ENCODE assay signal across 14 cellular contexts in the genomic region with DNA sequence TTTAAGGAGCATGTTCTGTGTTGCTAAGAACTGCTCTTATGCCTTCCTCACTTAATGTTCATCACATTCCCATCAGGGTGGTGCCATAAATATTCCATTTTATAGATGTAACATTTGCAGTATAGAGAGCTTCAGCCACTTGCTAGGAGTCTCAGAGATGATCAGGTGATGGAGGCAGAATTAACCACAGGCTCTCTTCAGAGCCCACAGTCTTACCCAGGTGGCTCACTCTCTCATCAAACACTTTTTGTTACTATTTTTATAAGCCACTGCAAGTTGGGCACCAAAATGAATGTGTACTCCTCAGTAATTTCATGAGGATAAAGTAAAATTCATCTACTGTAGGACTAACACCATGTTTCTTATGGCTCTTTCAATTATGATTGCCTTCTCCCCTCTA.
DNase-seq lines count a peak whose midpoint lies in the region; ATAC-seq and TF ChIP-seq lines count a peak whose summit lies in the region.
"Had no signal": no experiment of that assay in that cellular context is flagged by ENCODE, and none has a peak within 500 bp of the region (broad histone marks: within the 10 kb centered on the region; RNA-seq: fewer than 3 reads in every experiment).

No MANE protein-coding gene starts in this region.

- H3K36me3 ChIP-seq in Caco-2 (ENCODE audit: control insufficient read depth, insufficient read depth, low read length) (no peaks in the 10 kb centered on the region), MM.1S (replicated peaks; ENCODE audit: insufficient read depth, low read length) (no peaks in the 10 kb centered on the region), trophoblast cell (ENCODE audit: control insufficient read depth in 1 of 2, insufficient read depth in 2 of 2, low read length in 2 of 2) (no peaks in the 10 kb centered on the region)
- H3K36me3 ChIP-seq: BLaER1 had no signal

- no peaks in the 10 kb centered on the region; the same call in 1 of the 2 replicates for H3F3A ChIP-seq in MM.1S (ENCODE audit: insufficient read depth, low read length)

- CTCF ChIA-PET in Caco-2 (lab: Charles Lee) = no interaction called here

- intact Hi-C loops in Caco-2 (cut with micrococcal nuclease; ENCODE audit: unreplicated experiment) = loop anchor here (5.0 kb wide), 1 partner anchor 345 kb away; no protein-coding TSS in a partner anchor

- H3K23ac ChIP-seq in trophoblast cell (ENCODE audit: low read length) = no peak overlapping the region

- H2BK12ac ChIP-seq in trophoblast cell (ENCODE audit: low read length) = peak overlapping the region; percentile 35

- H3K4me2 ChIP-seq in MM.1S (ENCODE audit: low read depth, low read length) (peak overlapping the region; percentile 2; the same call in 1 of the 2 replicates), trophoblast cell (ENCODE audit: low read length) (no peak overlapping the region)
- H3K4me2 ChIP-seq: BLaER1 had no signal

- no peak overlapping the region for H4K8ac ChIP-seq in trophoblast cell (ENCODE audit: low read depth, low read length)

- H3K9ac ChIP-seq in MM.1S (ENCODE audit: low read length) (no peak overlapping the region), trophoblast cell (ENCODE audit: low read length) (no peak overlapping the region)
- H3K9ac ChIP-seq: BLaER1 had no signal

- H3K4me1 ChIP-seq in Caco-2 (peaks cover 19% of the 10 kb centered on the region), MM.1S (ENCODE audit: low read length) (peaks cover 19% of the 10 kb centered on the region), trophoblast cell (ENCODE audit: control insufficient read depth in 1 of 2, insufficient read depth in 2 of 2, low read length in 2 of 2) (peaks cover 3 to 7% of the 10 kb centered on the region in 2 experiments)
- H3K4me1 ChIP-seq: BLaER1 had no signal

- BruUV-seq in Caco-2 (replicated peaks; lab: Mats Ljungman, UMichigan) = no TSS peak

- no peak overlapping the region for H4K12ac ChIP-seq in trophoblast cell (ENCODE audit: low read depth, low read length)

- no peak overlapping the region for H3K4me3 Mint-ChIP-seq in Caco-2 (ENCODE audit: unreplicated experiment)
- H3K4me3 Mint-ChIP-seq: CD14-positive monocyte; CD4-positive, alpha-beta memory T cell; H9 had no signal

- peaks cover 8% of the 10 kb centered on the region for H3K79me1 ChIP-seq in trophoblast cell (ENCODE audit: low read length)

- H3K9me2 ChIP-seq in MM.1S (replicated peaks; ENCODE audit: insufficient read depth, low read length) = no peaks in the 10 kb centered on the region

- peak overlapping the region; percentile 33 for H3K27ac Mint-ChIP-seq in Caco-2 (ENCODE audit: unreplicated experiment)
- H3K27ac Mint-ChIP-seq: CD14-positive monocyte; CD4-positive, alpha-beta memory T cell; H9 had no signal

- DNase-seq in Caco-2 (no peak), MM.1S (peak; percentile 56), epithelial cell of prostate (ENCODE audit: low read depth, low spot score) (no peak), trophoblast cell (no peak), NCI-H2081 treated with DMSO at 0.1 percent for 48 hours (lab: John Stamatoyannopoulos, UW) (no peak), DMS153 (lab: John Stamatoyannopoulos, UW) (no peak)
- DNase-seq: 8988T; Calu3; CD4-positive, alpha-beta memory T cell; H9 had no signal

- H3K4me3 ChIP-seq in Caco-2 (ENCODE audit: low read depth, low read length) = no peak overlapping the region
- no peak overlapping the region for H3K4me3 ChIP-seq in MM.1S (ENCODE audit: low read length)
- H3K4me3 ChIP-seq in trophoblast cell (ENCODE audit: low read depth, low read length) = no peak overlapping the region
- H3K4me3 ChIP-seq: BLaER1 had no signal

- H2BK5ac ChIP-seq in trophoblast cell (ENCODE audit: low read depth, low read length, poor library complexity) = no peak overlapping the region

- H3K9me3 Mint-ChIP-seq in Caco-2 (ENCODE audit: unreplicated experiment) = no peaks in the 10 kb centered on the region
- H3K9me3 Mint-ChIP-seq: H9 had no signal

- H3K27me3 Mint-ChIP-seq in Caco-2 (ENCODE audit: insufficient read depth, unreplicated experiment) = no peaks in the 10 kb centered on the region
- H3K27me3 Mint-ChIP-seq: CD4-positive, alpha-beta memory T cell had no signal

- peaks cover 28% of the 10 kb centered on the region for H3K4me1 Mint-ChIP-seq in Caco-2 (ENCODE audit: low read depth, unreplicated experiment)
- H3K4me1 Mint-ChIP-seq: CD14-positive monocyte had no signal

- ATAC-seq in HG03342 (IDR thresholded peaks at IDR 0.05; ENCODE audit: unreplicated experiment) = no peak

- H3K9me3 ChIP-seq in Caco-2 = no peaks in the 10 kb centered on the region
- no peaks in the 10 kb centered on the region for H3K9me3 ChIP-seq in MM.1S (replicated peaks; ENCODE audit: insufficient read depth, low read length)
- no peaks in the 10 kb centered on the region for H3K9me3 ChIP-seq in trophoblast cell (ENCODE audit: insufficient read depth, low read depth, low read length)
- H3K9me3 ChIP-seq: BLaER1 had no signal

- peak overlapping the region; percentile 12; the same call in 1 of the 2 replicates for H3K27ac ChIP-seq in MM.1S (ENCODE audit: low read length)
- peak overlapping the region; percentile 51 for H3K27ac ChIP-seq in epithelial cell of prostate
- no peak overlapping the region for H3K27ac ChIP-seq in trophoblast cell (ENCODE audit: low read depth, low read length)
- H3K27ac ChIP-seq: BLaER1, HL-60 had no signal

- H2BK120ac ChIP-seq in trophoblast cell (ENCODE audit: insufficient read depth, low read length, poor library complexity) = no peak overlapping the region

- H3K14ac ChIP-seq in trophoblast cell (ENCODE audit: low read length) = no peak overlapping the region

- H3K27me3 ChIP-seq in Caco-2 (replicated peaks; ENCODE audit: control insufficient read depth, insufficient read depth, low read length) = no peaks in the 10 kb centered on the region
- no peaks in the 10 kb centered on the region for H3K27me3 ChIP-seq in MM.1S (replicated peaks; ENCODE audit: insufficient read depth, low read length)
- no peaks in the 10 kb centered on the region for H3K27me3 ChIP-seq in trophoblast cell (ENCODE audit: insufficient read depth, low read length)
- H3K27me3 ChIP-seq: BLaER1 had no signal

- no peaks in the 10 kb centered on the region for H3K36me3 Mint-ChIP-seq in Caco-2 (ENCODE audit: insufficient read depth, unreplicated experiment)
- H3K36me3 Mint-ChIP-seq: CD14-positive monocyte; CD4-positive, alpha-beta memory T cell had no signal

- H2AFZ ChIP-seq in MM.1S (ENCODE audit: low read length) (no peak overlapping the region), trophoblast cell (ENCODE audit: insufficient read depth, low read length, poor library complexity) (no peak overlapping the region)

- no peak overlapping the region for H3K18ac ChIP-seq in trophoblast cell (ENCODE audit: low read length)

- H3K79me2 ChIP-seq in MM.1S (ENCODE audit: low read length) (no peaks in the 10 kb centered on the region), trophoblast cell (ENCODE audit: control insufficient read depth, insufficient read depth, low read length, poor library complexity) (no peaks in the 10 kb centered on the region)

- TF ChIP-seq CTCF in Caco-2 (IDR thresholded peaks at IDR 0.05; ENCODE audit: insufficient read depth in 1 of 2, low read depth in 1 of 2, low read length in 1 of 2, severe bottlenecking in 1 of 2, unreplicated experiment in 1 of 2) (no peak), MM.1S (IDR thresholded peaks at IDR 0.05; ENCODE audit: low read length) (no peak)

- no peak overlapping the region for H3K4ac ChIP-seq in trophoblast cell (ENCODE audit: low read depth, low read length)

- POLR2A ChIA-PET in Caco-2 (lab: Charles Lee) = no interaction called here

- H4K91ac ChIP-seq in trophoblast cell (ENCODE audit: low read depth, low read length) = no peak overlapping the region

- H2AK5ac ChIP-seq in trophoblast cell (ENCODE audit: low read length) = no peak overlapping the region

- no peaks in the 10 kb centered on the region for H4K20me1 ChIP-seq in MM.1S (ENCODE audit: insufficient read depth, low read length)
- H4K20me1 ChIP-seq: BLaER1 had no signal
